ENCODE assay signal across 9 cellular contexts in genomic region chr3:127823590-127823857, GRCh38. TPM values are rescaled to one million over a fixed set of nuclear protein-coding genes. Genes with fewer than 3 reads are reported as not detected.
A peak's percentile ranks its signal among the peaks of the same experiment; 100 is the strongest.
DNase-seq lines count a peak whose midpoint lies in the region; ATAC-seq and TF ChIP-seq lines count a peak whose summit lies in the region.
"Had no signal": no experiment of that assay in that cellular context is flagged by ENCODE, and none has a peak within 500 bp of the region (broad histone marks: within the 10 kb centered on the region; RNA-seq: fewer than 3 reads in every experiment).

No MANE protein-coding gene starts in this region.

- peaks cover 38% of the 10 kb centered on the region for H3K27me3 ChIP-seq in iPS-18a (ENCODE audit: control insufficient read depth, insufficient read depth, low read length)

- H3K9me3 ChIP-seq in iPS-18a (ENCODE audit: control insufficient read depth, low read depth, low read length) = no peaks in the 10 kb centered on the region

- H3K4me3 ChIP-seq in HFF-Myc (replicated peaks; ENCODE audit: low read depth, low read length) (peak overlapping the region; percentile 80), iPS-18a (ENCODE audit: low read length) (peak overlapping the region; percentile 22)

- peaks cover 60% of the 10 kb centered on the region for H3K27me3 Mint-ChIP-seq in activated CD4-positive, alpha-beta memory T cell treated with anti-CD3 and anti-CD28 coated beads, Interleukin-2, amount 10 ng/mL, durations not matched to agents 7 days and 5 days
- H3K27me3 Mint-ChIP-seq in stimulated activated naive CD8-positive, alpha-beta T cell treated with anti-CD3 and anti-CD28 coated beads, Interleukin-15, Interleukin-2, amounts not matched to agents 100 ng/mL and 50 ng/mL, for 24 hours = peaks cover 58% of the 10 kb centered on the region

- H3K9me3 Mint-ChIP-seq in activated CD4-positive, alpha-beta memory T cell treated with anti-CD3 and anti-CD28 coated beads, Interleukin-2, amount 10 ng/mL, durations not matched to agents 7 days and 5 days = peaks cover 2% of the 10 kb centered on the region
- no peaks in the 10 kb centered on the region for H3K9me3 Mint-ChIP-seq in stimulated activated naive CD8-positive, alpha-beta T cell treated with anti-CD3 and anti-CD28 coated beads, Interleukin-15, Interleukin-2, amounts not matched to agents 100 ng/mL and 50 ng/mL, for 24 hours

- no peak for ATAC-seq in HG03521 (IDR thresholded peaks at IDR 0.05; ENCODE audit: unreplicated experiment)

- no peak overlapping the region for H3K27ac Mint-ChIP-seq in activated CD4-positive, alpha-beta memory T cell treated with anti-CD3 and anti-CD28 coated beads, Interleukin-2, amount 10 ng/mL, durations not matched to agents 7 days and 5 days
- no peak overlapping the region for H3K27ac Mint-ChIP-seq in stimulated activated naive CD8-positive, alpha-beta T cell treated with anti-CD3 and anti-CD28 coated beads, Interleukin-15, Interleukin-2, amounts not matched to agents 100 ng/mL and 50 ng/mL, for 24 hours

- CTCF ChIA-PET in activated CD4-positive, alpha-beta memory T cell treated with anti-CD3 and anti-CD28 coated beads, Interleukin-2, amount 10 ng/mL, durations not matched to agents 7 days and 5 days (lab: Charles Lee) = no interaction called here

- H3K4me1 Mint-ChIP-seq in activated CD4-positive, alpha-beta memory T cell treated with anti-CD3 and anti-CD28 coated beads, Interleukin-2, amount 10 ng/mL, durations not matched to agents 7 days and 5 days = peaks cover 26% of the 10 kb centered on the region
- peaks cover 13% of the 10 kb centered on the region for H3K4me1 Mint-ChIP-seq in stimulated activated naive CD8-positive, alpha-beta T cell treated with anti-CD3 and anti-CD28 coated beads, Interleukin-15, Interleukin-2, amounts not matched to agents 100 ng/mL and 50 ng/mL, for 24 hours (ENCODE audit: low read depth)

- no peak overlapping the region for H3K27ac ChIP-seq in iPS-18a (ENCODE audit: low read length)

- peak overlapping the region; percentile 43 for H3K4me3 Mint-ChIP-seq in activated CD4-positive, alpha-beta memory T cell treated with anti-CD3 and anti-CD28 coated beads, Interleukin-2, amount 10 ng/mL, durations not matched to agents 7 days and 5 days
- peak overlapping the region; percentile 67 for H3K4me3 Mint-ChIP-seq in stimulated activated naive CD8-positive, alpha-beta T cell treated with anti-CD3 and anti-CD28 coated beads, Interleukin-15, Interleukin-2, amounts not matched to agents 100 ng/mL and 50 ng/mL, for 24 hours

- H3K4me1 ChIP-seq in iPS-18a (ENCODE audit: control insufficient read depth, low read depth, low read length) = peaks cover 14% of the 10 kb centered on the region

- no peak overlapping the region for H3K9ac ChIP-seq in iPS-18a (ENCODE audit: low read length)

- TF ChIP-seq CTCF in HFF-Myc (IDR thresholded peaks at IDR 0.05; ENCODE audit: low read depth, low read length, missing control alignments) (no peak), GM10266 (IDR thresholded peaks at IDR 0.05; ENCODE audit: control insufficient read depth, insufficient read depth, low read depth, missing control alignments) (no peak)

- POLR2A ChIA-PET in activated CD4-positive, alpha-beta memory T cell treated with anti-CD3 and anti-CD28 coated beads, Interleukin-2, amount 10 ng/mL, durations not matched to agents 7 days and 5 days (lab: Charles Lee) = no interaction called here

- DNase-seq in HFF-Myc (ENCODE audit: extremely low read depth, low read depth) = no peak
- no peak for DNase-seq in activated CD4-positive, alpha-beta memory T cell treated with anti-CD3 and anti-CD28 coated beads, Interleukin-2, amount 10 ng/mL, durations not matched to agents 7 days and 5 days
- DNase-seq in NCI-H345 treated with DMSO at 0.1 percent for 48 hours (lab: John Stamatoyannopoulos, UW; ENCODE audit: unreplicated experiment) = no peak
- DNase-seq in GM10266 (ENCODE audit: extremely low spot score) = no peak
- DNase-seq: activated effector memory CD4-positive, alpha-beta T cell treated with anti-CD3 and anti-CD28 coated beads, Interleukin-2, amount 50 U/mL, for 16 hours; NCI-H2029 treated with DMSO at 0.1 percent for 48 hours had no signal

- H3K36me3 Mint-ChIP-seq in activated CD4-positive, alpha-beta memory T cell treated with anti-CD3 and anti-CD28 coated beads, Interleukin-2, amount 10 ng/mL, durations not matched to agents 7 days and 5 days (ENCODE audit: low read depth) = no peaks in the 10 kb centered on the region
- no peaks in the 10 kb centered on the region for H3K36me3 Mint-ChIP-seq in stimulated activated naive CD8-positive, alpha-beta T cell treated with anti-CD3 and anti-CD28 coated beads, Interleukin-15, Interleukin-2, amounts not matched to agents 100 ng/mL and 50 ng/mL, for 24 hours (ENCODE audit: low read depth)

- no peaks in the 10 kb centered on the region for H3K36me3 ChIP-seq in iPS-18a (ENCODE audit: control insufficient read depth, low read depth, low read length)

RNA-seq across cellular contexts. Expression of gene MGLL, which starts 1.2 kb away (rescaled TPM):
- 1 to 10 TPM; 1.5 to 1.7 TPM for total RNA-seq in activated CD4-positive, alpha-beta memory T cell treated with anti-CD3 and anti-CD28 coated beads, Interleukin-2, amount 10 ng/mL, durations not matched to agents 7 days and 5 days
